In the genomic region with DNA sequence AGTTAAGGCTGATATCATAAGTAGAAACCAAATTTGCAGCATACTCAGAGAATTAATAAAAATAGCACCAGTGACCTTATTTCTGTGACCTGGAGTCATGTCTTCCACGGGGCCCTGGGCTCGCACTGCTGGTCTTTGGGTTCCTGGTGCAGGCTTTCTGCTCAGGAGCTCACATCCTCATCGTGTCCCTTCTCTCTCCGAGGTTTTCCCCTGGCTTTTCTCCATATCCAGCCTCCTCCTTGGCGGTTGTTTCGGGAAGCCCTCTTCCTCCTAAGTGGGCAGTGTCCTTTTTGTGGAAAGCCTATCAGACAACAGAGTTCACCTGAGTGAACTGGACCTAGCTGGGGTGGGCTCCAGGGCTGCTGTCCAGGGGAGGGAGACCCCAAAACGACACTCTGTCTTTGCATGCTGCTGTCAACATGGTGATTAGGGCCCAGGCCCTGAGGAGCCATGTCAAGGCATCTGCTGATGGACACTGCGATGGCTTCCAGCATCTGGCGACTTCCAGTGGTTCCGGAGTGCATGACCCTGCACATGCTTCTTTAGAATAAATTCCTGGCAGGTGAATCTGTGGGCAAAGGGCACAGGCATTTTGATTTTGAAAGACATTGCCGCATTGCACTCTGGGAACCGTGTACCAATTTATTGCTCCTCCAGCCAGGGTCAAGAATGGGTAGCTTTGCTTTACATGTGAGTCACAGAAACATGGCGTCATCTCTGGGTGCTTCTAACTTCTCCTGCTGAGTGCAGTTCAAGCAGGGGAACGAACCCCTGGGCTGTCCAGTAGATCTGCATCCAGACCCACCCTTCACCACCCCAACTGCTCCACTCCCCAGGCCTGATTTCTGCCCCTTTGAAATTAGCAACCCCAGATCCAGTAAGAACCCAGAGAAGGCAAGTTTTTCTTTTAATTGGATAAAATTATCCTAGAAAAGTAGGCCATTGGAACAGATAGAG, we compare ENCODE assay signal across 17 cellular contexts.
A peak's percentile ranks its signal among the peaks of the same experiment; 100 is the strongest.
DNase-seq lines count a peak whose midpoint lies in the region; TF ChIP-seq lines count a peak whose summit lies in the region.
"Had no signal": no experiment of that assay in that cellular context is flagged by ENCODE, and none has a peak within 500 bp of the region (broad histone marks: within the 10 kb centered on the region; RNA-seq: fewer than 3 reads in every experiment).

No MANE protein-coding gene starts in this region.

- H3K9me3 Mint-ChIP-seq in activated CD4-positive, alpha-beta memory T cell treated with anti-CD3 and anti-CD28 coated beads for 36 hours, result no peaks in the 10 kb centered on the region
- H3K9me3 Mint-ChIP-seq in activated CD4-positive, alpha-beta memory T cell treated with anti-CD3 and anti-CD28 coated beads, Interleukin-2, amount 10 ng/mL, durations not matched to agents 7 days and 5 days, result no peaks in the 10 kb centered on the region
- H3K9me3 Mint-ChIP-seq: CD4-positive, alpha-beta memory T cell; nephron; stimulated activated naive CD8-positive, alpha-beta T cell treated with anti-CD3 and anti-CD28 coated beads, Interleukin-15, amount 100 ng/mL, for 72 hours had no signal

- no peak overlapping the region for H3K4me3 ChIP-seq in dorsolateral prefrontal cortex

- POLR2A ChIA-PET in activated CD4-positive, alpha-beta memory T cell treated with anti-CD3 and anti-CD28 coated beads for 36 hours (lab: Charles Lee), result no interaction called here
- POLR2A ChIA-PET in activated CD4-positive, alpha-beta memory T cell treated with anti-CD3 and anti-CD28 coated beads, Interleukin-2, amount 10 ng/mL, durations not matched to agents 7 days and 5 days (lab: Charles Lee), result no interaction called here

- H3K27ac ChIP-seq in dorsolateral prefrontal cortex, result peak overlapping the region in 15 of 59 donors; percentile 6 to 54 (median 27)
- H3K27ac ChIP-seq: epithelial cell of prostate, RWPE1 had no signal

- DNase-seq in activated CD4-positive, alpha-beta memory T cell treated with anti-CD3 and anti-CD28 coated beads for 36 hours, result peak; percentile 7
- no peak for DNase-seq in activated CD4-positive, alpha-beta memory T cell treated with anti-CD3 and anti-CD28 coated beads, Interleukin-2, amount 10 ng/mL, durations not matched to agents 7 days and 5 days
- DNase-seq in Daoy (ENCODE audit: low read depth) (peak; percentile 39), dorsolateral prefrontal cortex (peak in 8 of 10 donors; percentile 18 to 49 (median 32)), posterior cingulate gyrus (peak in 7 of 10 donors; percentile 5 to 69 (median 22)), middle frontal gyrus (ENCODE audit: extremely low spot score, low spot score) (no peak), HuH-7 (ENCODE audit: low spot score) (no peak)
- DNase-seq in activated CD4-positive, alpha-beta T cell treated with anti-CD3 and anti-CD28 coated beads, Interleukin-2, amount 50 U/mL, for 4 hours, result no peak
- DNase-seq: activated naive CD4-positive, alpha-beta T cell treated with anti-CD3 and anti-CD28 coated beads, Interleukin-2, amount 50 U/mL, for 16 hours; DMS79; NCI-H146; NCI-H345 had no signal

- TF ChIP-seq CTCF in dorsolateral prefrontal cortex (IDR thresholded peaks at IDR 0.05 in 54 of 56, conservative IDR thresholded peaks at IDR 0.05 in 2 of 56; ENCODE audit: low read depth in 1 of 56, partially characterized antibody in 56 of 56), result no peak

- no peaks in the 10 kb centered on the region for H3K36me3 Mint-ChIP-seq in activated CD4-positive, alpha-beta memory T cell treated with anti-CD3 and anti-CD28 coated beads for 36 hours
- H3K36me3 Mint-ChIP-seq in activated CD4-positive, alpha-beta memory T cell treated with anti-CD3 and anti-CD28 coated beads, Interleukin-2, amount 10 ng/mL, durations not matched to agents 7 days and 5 days (ENCODE audit: low read depth), result no peaks in the 10 kb centered on the region
- H3K36me3 Mint-ChIP-seq: CD4-positive, alpha-beta memory T cell had no signal

- intact Hi-C loops in activated CD4-positive, alpha-beta memory T cell treated with anti-CD3 and anti-CD28 coated beads for 36 hours (cut with micrococcal nuclease), result loop anchor here (1.0 kb wide), 2 partner anchors 22 to 217 kb away; no protein-coding TSS in a partner anchor
- intact Hi-C loops in dorsolateral prefrontal cortex (cut with DNase I), result no loop called here
- intact Hi-C loops in posterior cingulate gyrus (cut with DNase I), result no loop called here

- CTCF ChIA-PET in activated CD4-positive, alpha-beta memory T cell treated with anti-CD3 and anti-CD28 coated beads for 36 hours (lab: Charles Lee), result interaction anchor here (0.7 kb wide), 1 partner anchor 15 kb away, joined by 3 read pairs; no protein-coding TSS in a partner anchor
- CTCF ChIA-PET in activated CD4-positive, alpha-beta memory T cell treated with anti-CD3 and anti-CD28 coated beads, Interleukin-2, amount 10 ng/mL, durations not matched to agents 7 days and 5 days (lab: Charles Lee), result no interaction called here

- H3K27ac Mint-ChIP-seq in activated CD4-positive, alpha-beta memory T cell treated with anti-CD3 and anti-CD28 coated beads for 36 hours, result no peak overlapping the region
- no peak overlapping the region for H3K27ac Mint-ChIP-seq in activated CD4-positive, alpha-beta memory T cell treated with anti-CD3 and anti-CD28 coated beads, Interleukin-2, amount 10 ng/mL, durations not matched to agents 7 days and 5 days

- peaks cover 18% of the 10 kb centered on the region for H3K4me1 Mint-ChIP-seq in activated CD4-positive, alpha-beta memory T cell treated with anti-CD3 and anti-CD28 coated beads for 36 hours (ENCODE audit: low read depth)
- H3K4me1 Mint-ChIP-seq in activated CD4-positive, alpha-beta memory T cell treated with anti-CD3 and anti-CD28 coated beads, Interleukin-2, amount 10 ng/mL, durations not matched to agents 7 days and 5 days, result peaks cover 12% of the 10 kb centered on the region

- peaks cover 4% of the 10 kb centered on the region for H3K27me3 Mint-ChIP-seq in activated CD4-positive, alpha-beta memory T cell treated with anti-CD3 and anti-CD28 coated beads for 36 hours
- H3K27me3 Mint-ChIP-seq in activated CD4-positive, alpha-beta memory T cell treated with anti-CD3 and anti-CD28 coated beads, Interleukin-2, amount 10 ng/mL, durations not matched to agents 7 days and 5 days, result no peaks in the 10 kb centered on the region
- H3K27me3 Mint-ChIP-seq: stimulated activated naive CD8-positive, alpha-beta T cell treated with anti-CD3 and anti-CD28 coated beads, Interleukin-15, amount 100 ng/mL, for 72 hours had no signal

- no peaks in the 10 kb centered on the region for H3K27me3 ChIP-seq in dorsolateral prefrontal cortex

- no peak overlapping the region for H3K4me3 Mint-ChIP-seq in activated CD4-positive, alpha-beta memory T cell treated with anti-CD3 and anti-CD28 coated beads for 36 hours
- no peak overlapping the region for H3K4me3 Mint-ChIP-seq in activated CD4-positive, alpha-beta memory T cell treated with anti-CD3 and anti-CD28 coated beads, Interleukin-2, amount 10 ng/mL, durations not matched to agents 7 days and 5 days
- H3K4me3 Mint-ChIP-seq: CD4-positive, alpha-beta memory T cell; nephron had no signal

Comparison
In these comparisons a context has a peak if more than half of its experiments do, and no peak if none do; other contexts are left out.
1. DNase-seq: peak in activated CD4-positive, alpha-beta memory T cell treated with anti-CD3 and anti-CD28 coated beads for 36 hours (single experiment), Daoy (single experiment), dorsolateral prefrontal cortex (8 of 10) and posterior cingulate gyrus (7 of 10); none in activated CD4-positive, alpha-beta memory T cell treated with anti-CD3 and anti-CD28 coated beads, Interleukin-2, amount 10 ng/mL, durations not matched to agents 7 days and 5 days (single experiment), middle frontal gyrus (single experiment), HuH-7 (single experiment) and activated CD4-positive, alpha-beta T cell treated with anti-CD3 and anti-CD28 coated beads, Interleukin-2, amount 50 U/mL, for 4 hours (0 of 2).